In the genomic region with DNA sequence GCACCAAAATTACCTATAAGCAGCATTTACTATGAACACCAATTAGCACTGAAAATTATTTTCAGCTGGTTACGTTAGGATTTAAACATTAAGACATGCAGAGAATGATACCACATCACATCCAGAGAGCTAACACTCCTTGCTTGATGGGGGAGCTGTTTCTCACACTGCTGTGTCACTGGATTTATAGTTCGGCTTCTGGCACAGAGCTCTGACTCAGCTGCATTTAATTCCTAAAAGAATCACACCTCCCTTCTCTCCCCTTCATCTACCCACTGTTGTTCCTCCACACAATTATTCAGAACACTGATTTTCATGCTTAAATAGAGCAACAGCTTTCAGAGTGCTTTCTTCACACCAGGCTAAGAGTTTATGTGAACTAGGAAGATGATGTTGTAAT, we compare ENCODE assay signal across 35 cellular contexts.
"Had no signal": no experiment of that assay in that cellular context is flagged by ENCODE, and none has a peak within 500 bp of the region (broad histone marks: within the 10 kb centered on the region; RNA-seq: fewer than 3 reads in every experiment).

No MANE protein-coding gene starts in this region.

- H3K4me3 ChIP-seq: adrenal gland, body of pancreas, breast epithelium had no signal

- H3K27ac Mint-ChIP-seq: activated CD4-positive, alpha-beta memory T cell treated with anti-CD3 and anti-CD28 coated beads for 36 hours; activated CD4-positive, alpha-beta T cell treated with anti-CD3 and anti-CD28 coated beads, Interleukin-2, amount 10 ng/mL, durations not matched to agents 24 days and 14 days; activated CD8-positive, alpha-beta T cell treated with anti-CD3 and anti-CD28 coated beads for 36 hours; activated naive CD4-positive, alpha-beta T cell treated with anti-CD3 and anti-CD28 coated beads for 36 hours; activated naive CD4-positive, alpha-beta T cell treated with anti-CD3 and anti-CD28 coated beads, Interleukin-2, amount 50 U/mL, for 72 hours; activated naive CD8-positive, alpha-beta T cell treated with anti-CD3 and anti-CD28 coated beads for 36 hours; activated T-cell treated with anti-CD3 and anti-CD28 coated beads, Interleukin-2, amount 50 U/mL, for 72 hours; activated T-helper 1 cell treated with anti-CD3 and anti-CD28 coated beads, Interleukin-12 subunit alpha, Interleukin-12 subunit beta, Interleukin-2, Interleukin-4 antibody, amounts not matched to agents 30 ng/mL and 10 ng/mL and 1 ng/mL, durations not matched to agents 14 hours and 24 hours and 36 hours; activated T-helper 17 cell treated with anti-CD3 and anti-CD28 coated beads, Interleukin-2, amount 50 U/mL, for 72 hours; T-helper 1 cell treated with Interleukin-12 subunit alpha and Interleukin-12 subunit beta and Interleukin-4 antibody, amounts not matched to agents 30 μg/mL and 1 μg/mL, for 36 hours; T-helper 2 cell treated with Interferon-gamma antibody and Interleukin-4, amounts not matched to agents 5 μg/mL and 100 μg/mL, for 36 hours had no signal

- ATAC-seq: activated CD8-positive, alpha-beta T cell treated with anti-CD3 and anti-CD28 coated beads for 36 hours; activated naive CD4-positive, alpha-beta T cell treated with anti-CD3 and anti-CD28 coated beads, Interleukin-2, amount 50 U/mL, for 72 hours; activated T-cell treated with anti-CD3 and anti-CD28 coated beads, Interleukin-2, amount 50 U/mL, for 4 hours; activated T-cell treated with anti-CD3 and anti-CD28 coated beads, Interleukin-2, amount 50 U/mL, for 72 hours; activated T-helper 17 cell treated with anti-CD3 and anti-CD28 coated beads, Interleukin-2, amount 50 U/mL, for 72 hours; body of pancreas had no signal

- H3K4me1 Mint-ChIP-seq: activated CD4-positive, alpha-beta T cell treated with anti-CD3 and anti-CD28 coated beads, Interleukin-2, amount 10 ng/mL, durations not matched to agents 24 days and 14 days; activated naive CD8-positive, alpha-beta T cell treated with anti-CD3 and anti-CD28 coated beads for 36 hours; activated T-helper 17 cell treated with anti-CD3 and anti-CD28 coated beads, Interleukin-2, amount 50 U/mL, for 72 hours; central memory CD8-positive, alpha-beta T cell had no signal

- H3K27ac ChIP-seq: adrenal gland, body of pancreas, brain microvascular endothelial cell, breast epithelium, VCaP had no signal

- H3K27me3 Mint-ChIP-seq: activated CD4-positive, alpha-beta T cell treated with anti-CD3 and anti-CD28 coated beads, Interleukin-2, amount 10 ng/mL, durations not matched to agents 24 days and 14 days had no signal

- DNase-seq: activated CD4-positive, alpha-beta memory T cell treated with anti-CD3 and anti-CD28 coated beads for 36 hours; activated CD4-positive, alpha-beta T cell treated with anti-CD3 and anti-CD28 coated beads for 4 hours; activated CD4-positive, alpha-beta T cell treated with anti-CD3 and anti-CD28 coated beads, Interleukin-2, amount 10 ng/mL, durations not matched to agents 24 days and 14 days; activated CD4-positive, alpha-beta T cell treated with anti-CD3 and anti-CD28 coated beads, Interleukin-2, amount 50 U/mL, for 1 hour; activated CD4-positive, alpha-beta T cell treated with anti-CD3 and anti-CD28 coated beads, Interleukin-2, amount 50 U/mL, for 4 hours; activated CD4-positive, CD25-positive, alpha-beta regulatory T cell treated with anti-CD3 and anti-CD28 coated beads, Interleukin-2, amount 50 U/mL, for 72 hours; activated CD8-positive, alpha-beta memory T cell treated with anti-CD3 and anti-CD28 coated beads, Interleukin-2, amount 50 U/mL, for 4 hours; activated CD8-positive, alpha-beta T cell treated with anti-CD3 and anti-CD28 coated beads for 36 hours; activated effector memory CD4-positive, alpha-beta T cell treated with anti-CD3 and anti-CD28 coated beads, Interleukin-2, amount 50 U/mL, for 16 hours; activated gamma-delta T cell treated with Interleukin-2 at 50 U/mL for 16 hours; activated naive CD4-positive, alpha-beta T cell; activated naive CD4-positive, alpha-beta T cell treated with anti-CD3 and anti-CD28 coated beads for 36 hours; activated naive CD4-positive, alpha-beta T cell treated with anti-CD3 and anti-CD28 coated beads, Interleukin-2, amount 50 U/mL, for 16 hours; activated naive CD8-positive, alpha-beta T cell treated with anti-CD3 and anti-CD28 coated beads for 36 hours; activated T-cell treated with anti-CD3 and anti-CD28 coated beads for 4 hours; activated T-cell treated with anti-CD3 and anti-CD28 coated beads, Interleukin-2, amount 50 U/mL, for 1 hour; activated T-cell treated with anti-CD3 and anti-CD28 coated beads, Interleukin-2, amount 50 U/mL, for 4 hours; activated T-cell treated with anti-CD3 and anti-CD28 coated beads, Interleukin-2, amount 50 U/mL, for 72 hours; adrenal gland; amniotic stem cell; aorta; body of pancreas; brain microvascular endothelial cell; cerebellar nuclear complex; T-helper 1 cell; T-helper 2 cell; T-helper 9 cell had no signal

- H3K27me3 ChIP-seq: adrenal gland, body of pancreas, brain microvascular endothelial cell, breast epithelium had no signal

- H3K4me1 ChIP-seq: adrenal gland, body of pancreas, breast epithelium had no signal

- H3K36me3 ChIP-seq: adrenal gland, brain microvascular endothelial cell, breast epithelium had no signal

- H3K9me3 Mint-ChIP-seq: activated CD4-positive, alpha-beta T cell treated with anti-CD3 and anti-CD28 coated beads, Interleukin-2, amount 10 ng/mL, durations not matched to agents 24 days and 14 days; activated CD8-positive, alpha-beta T cell treated with anti-CD3 and anti-CD28 coated beads for 36 hours; central memory CD8-positive, alpha-beta T cell had no signal

- H3K4me3 Mint-ChIP-seq: activated CD4-positive, alpha-beta memory T cell treated with anti-CD3 and anti-CD28 coated beads for 36 hours; activated CD4-positive, alpha-beta T cell treated with anti-CD3 and anti-CD28 coated beads, Interleukin-2, amount 10 ng/mL, durations not matched to agents 24 days and 14 days; activated CD8-positive, alpha-beta T cell treated with anti-CD3 and anti-CD28 coated beads for 36 hours; activated naive CD4-positive, alpha-beta T cell treated with anti-CD3 and anti-CD28 coated beads for 36 hours; activated naive CD8-positive, alpha-beta T cell treated with anti-CD3 and anti-CD28 coated beads for 36 hours; activated T-cell treated with anti-CD3 and anti-CD28 coated beads, Interleukin-2, amount 50 U/mL, for 4 hours; activated T-cell treated with anti-CD3 and anti-CD28 coated beads, Interleukin-2, amount 50 U/mL, for 72 hours; activated T-helper 1 cell treated with anti-CD3 and anti-CD28 coated beads, Interleukin-12 subunit alpha, Interleukin-12 subunit beta, Interleukin-2, Interleukin-4 antibody, amounts not matched to agents 30 ng/mL and 10 ng/mL and 1 ng/mL, durations not matched to agents 14 hours and 24 hours and 36 hours; activated T-helper 17 cell treated with anti-CD3 and anti-CD28 coated beads, Interleukin-2, amount 50 U/mL, for 72 hours; central memory CD8-positive, alpha-beta T cell; T-helper 1 cell treated with Interleukin-12 subunit alpha and Interleukin-12 subunit beta and Interleukin-4 antibody, amounts not matched to agents 30 μg/mL and 1 μg/mL, for 36 hours; T-helper 2 cell treated with Interferon-gamma antibody and Interleukin-4, amounts not matched to agents 5 μg/mL and 100 μg/mL, for 36 hours had no signal

- H3K9me3 ChIP-seq: adrenal gland, body of pancreas had no signal
